30 cellular contexts compared by ENCODE assay signal in genomic region chr1:203359010-203359571, GRCh38. TPM values are rescaled to one million over a fixed set of nuclear protein-coding genes. Genes with fewer than 3 reads are reported as not detected.
DNase-seq lines count a peak whose midpoint lies in the region; ATAC-seq and TF ChIP-seq lines count a peak whose summit lies in the region.
"Had no signal": no experiment of that assay in that cellular context is flagged by ENCODE, and none has a peak within 500 bp of the region (broad histone marks: within the 10 kb centered on the region; RNA-seq: fewer than 3 reads in every experiment).

No MANE protein-coding gene starts in this region.

- peak overlapping the region; percentile 80 for H3K27ac Mint-ChIP-seq in mesothelial cell of epicardium
- H3K27ac Mint-ChIP-seq in Calu3 (ENCODE audit: unreplicated experiment) = no peak overlapping the region
- H3K27ac Mint-ChIP-seq: activated naive CD8-positive, alpha-beta T cell treated with anti-CD3 and anti-CD28 coated beads, Interleukin-2, amount 50 U/mL, for 24 hours; nephron progenitor cell; T-helper 17 cell; type B pancreatic cell had no signal

- peak; percentile 13 for TF ChIP-seq CTCF in cardiac muscle cell (IDR thresholded peaks at IDR 0.05; ENCODE audit: low read depth, low read length)
- no peak for TF ChIP-seq CTCF in mesothelial cell of epicardium (IDR thresholded peaks at IDR 0.05; ENCODE audit: unreplicated experiment)
- TF ChIP-seq CTCF in vagina (IDR thresholded peaks at IDR 0.05) = no peak
- TF ChIP-seq CTCF in Calu3 (IDR thresholded peaks at IDR 0.05; ENCODE audit: unreplicated experiment) = no peak

- ATAC-seq in Right ventricle myocardium inferior (no peak), GM18873 (IDR thresholded peaks at IDR 0.05; ENCODE audit: low FRiP score, unreplicated experiment) (no peak), GM21619 (IDR thresholded peaks at IDR 0.05; ENCODE audit: unreplicated experiment) (no peak)
- ATAC-seq: activated naive CD8-positive, alpha-beta T cell treated with anti-CD3 and anti-CD28 coated beads, Interleukin-2, amount 50 U/mL, for 24 hours; HCT116; left lobe of liver; Panc1; T-helper 17 cell had no signal

- H3K9me3 ChIP-seq in cardiac muscle cell (ENCODE audit: low read depth) = no peaks in the 10 kb centered on the region
- H3K9me3 ChIP-seq in vagina = no peaks in the 10 kb centered on the region
- H3K9me3 ChIP-seq: prostate gland, SJSA1 had no signal

- H3K27me3 Mint-ChIP-seq in mesothelial cell of epicardium (ENCODE audit: low read depth) (peaks cover 25% of the 10 kb centered on the region), Calu3 (ENCODE audit: unreplicated experiment) (peaks cover 96% of the 10 kb centered on the region)

- CTCF ChIA-PET in Calu3 (lab: Charles Lee) = interaction anchor here (0.6 kb wide), 1 partner anchor 217 kb away, joined by 4 read pairs; no protein-coding TSS in a partner anchor

- H3K4me3 ChIP-seq in cardiac muscle cell (no peak overlapping the region), vagina (no peak overlapping the region)
- H3K4me3 ChIP-seq: prostate gland, SJSA1, smooth muscle cell had no signal

- H3K27ac ChIP-seq in cardiac muscle cell (no peak overlapping the region), vagina (peak overlapping the region; percentile 13)
- H3K27ac ChIP-seq: prostate gland, SJSA1, VCaP had no signal

- no peaks in the 10 kb centered on the region for H3K36me3 ChIP-seq in cardiac muscle cell
- H3K36me3 ChIP-seq in vagina = no peaks in the 10 kb centered on the region
- H3K36me3 ChIP-seq: prostate gland, SJSA1 had no signal

- intact Hi-C loops in Right ventricle myocardium inferior (cut with DNase I) = no loop called here
- intact Hi-C loops in vagina (cut with DNase I) = no loop called here
- intact Hi-C loops in Calu3 (cut with micrococcal nuclease; ENCODE audit: unreplicated experiment) = no loop called here

- H3K4me1 Mint-ChIP-seq in mesothelial cell of epicardium (peaks cover 24% of the 10 kb centered on the region), Calu3 (ENCODE audit: low read depth, unreplicated experiment) (no peaks in the 10 kb centered on the region)
- H3K4me1 Mint-ChIP-seq: activated naive CD8-positive, alpha-beta T cell treated with anti-CD3 and anti-CD28 coated beads, Interleukin-2, amount 50 U/mL, for 24 hours had no signal

- TF ChIP-seq POLR2A in vagina (IDR thresholded peaks at IDR 0.05) = no peak

- no peaks in the 10 kb centered on the region for H3K36me3 Mint-ChIP-seq in mesothelial cell of epicardium
- H3K36me3 Mint-ChIP-seq in Calu3 (ENCODE audit: insufficient read depth, unreplicated experiment) = no peaks in the 10 kb centered on the region
- H3K36me3 Mint-ChIP-seq: type B pancreatic cell had no signal

- H3K27me3 ChIP-seq in cardiac muscle cell = no peaks in the 10 kb centered on the region
- H3K27me3 ChIP-seq in vagina = no peaks in the 10 kb centered on the region
- H3K27me3 ChIP-seq: SJSA1 had no signal

- DNase-seq in cardiac muscle cell (ENCODE audit: low read depth in 1 of 2, low spot score in 1 of 2) (peak in 1 of 2 donors; percentile 86), Right ventricle myocardium inferior (ENCODE audit: missing footprints) (no peak), dedifferentiated amniotic fluid mesenchymal stem cell (ENCODE audit: extremely low spot score) (peak; percentile 44), mesothelial cell of epicardium (ENCODE audit: low spot score in 2 of 2, unreplicated experiment in 2 of 2) (no peak), vagina (ENCODE audit: extremely low spot score in 2 of 2) (no peak), Calu3 (no peak)
- DNase-seq: activated effector memory CD4-positive, alpha-beta T cell treated with Interleukin-2 at 50 U/mL for 16 hours; activated naive CD8-positive, alpha-beta T cell treated with anti-CD3 and anti-CD28 coated beads, Interleukin-2, amount 50 U/mL, for 24 hours; dermis blood vessel endothelial cell; GDM1; Karpas-422; NCI-H1048; NCI-H1930; NCI-H446; nephron progenitor cell; stimulated activated CD4-positive, alpha-beta T cell treated with anti-CD3 and anti-CD28 coated beads, Interleukin-2, amount 100 ng/mL, for 48 hours; stimulated activated naive CD4-positive, alpha-beta T cell treated with Interleukin-2 at 50 U/mL for 16 hours; T-helper 17 cell had no signal

- no TSS peak for BruUV-seq in Calu3 (replicated peaks; lab: Mats Ljungman, UMichigan)

- H3K4me3 Mint-ChIP-seq in mesothelial cell of epicardium (no peak overlapping the region), Calu3 (ENCODE audit: low read depth, unreplicated experiment) (no peak overlapping the region)
- H3K4me3 Mint-ChIP-seq: activated naive CD8-positive, alpha-beta T cell treated with anti-CD3 and anti-CD28 coated beads, Interleukin-2, amount 50 U/mL, for 24 hours; nephron progenitor cell; T-helper 17 cell; type B pancreatic cell had no signal

- H3K4me1 ChIP-seq in cardiac muscle cell (ENCODE audit: low read depth) = peaks cover 4% of the 10 kb centered on the region
- H3K4me1 ChIP-seq in vagina = peaks cover 27% of the 10 kb centered on the region
- H3K4me1 ChIP-seq: prostate gland had no signal

- no peaks in the 10 kb centered on the region for H3K9me3 Mint-ChIP-seq in mesothelial cell of epicardium
- no peaks in the 10 kb centered on the region for H3K9me3 Mint-ChIP-seq in Calu3 (ENCODE audit: low read depth, unreplicated experiment)
- H3K9me3 Mint-ChIP-seq: activated naive CD8-positive, alpha-beta T cell treated with anti-CD3 and anti-CD28 coated beads, Interleukin-2, amount 50 U/mL, for 24 hours had no signal

RNA-seq across cellular contexts. Expression of gene FMOD, which starts 8.2 kb away (rescaled TPM):
- total RNA-seq in cardiac muscle cell (2.3 and 8.2 TPM in 2 replicates), Right ventricle myocardium inferior (7.7 TPM), mesothelial cell of epicardium (77.3 to 86.0 TPM (median 82.1 TPM) in 3 replicates), vagina (80.3 TPM), Calu3 (2022) (not detected in 2 replicates)
- 3.1 and 7.6 TPM in 2 replicates for polyA plus RNA-seq in cardiac muscle cell
- total RNA-seq: A172, HT1080, T-helper 17 cell had no signal

RNA-seq across cellular contexts. Expression of gene BTG2, which starts 53.8 kb away (rescaled TPM):
- total RNA-seq in cardiac muscle cell (45.6 and 57.9 TPM in 2 replicates), Right ventricle myocardium inferior (44.8 TPM), mesothelial cell of epicardium (186 to 192 TPM (median 191 TPM) in 3 replicates), vagina (191 TPM), Calu3 (2022) (2.7 and 4.9 TPM in 2 replicates)
- polyA plus RNA-seq in cardiac muscle cell = 64.2 and 66.0 TPM in 2 replicates
